12 cellular contexts compared by ENCODE assay signal in the genomic region with DNA sequence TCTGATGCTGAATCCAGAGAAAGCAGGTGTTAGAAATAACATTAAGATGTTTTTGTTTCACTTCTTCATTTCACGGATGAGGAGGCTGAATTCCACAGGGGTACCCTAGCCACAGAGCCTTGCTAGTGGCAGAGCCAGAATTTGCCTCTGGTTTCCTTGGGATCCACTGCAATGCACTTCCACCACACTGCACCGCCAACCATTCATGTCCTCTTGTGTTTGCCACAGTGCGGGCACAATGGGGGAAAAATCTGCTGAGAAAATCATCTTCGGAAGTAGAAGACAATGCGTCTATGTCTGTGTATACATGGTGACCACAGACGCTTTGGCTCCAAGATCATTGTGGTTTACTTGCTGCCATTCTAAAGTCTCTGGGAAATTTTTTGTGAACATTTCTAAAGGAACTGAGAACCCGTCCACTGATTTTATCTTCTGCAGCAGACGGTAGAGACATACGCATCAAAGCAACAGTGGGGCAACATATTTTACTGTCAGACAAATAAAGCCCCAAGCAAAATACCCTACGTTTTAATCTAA. TPM values are rescaled to one million over a fixed set of nuclear protein-coding genes. Genes with fewer than 3 reads are reported as not detected.
DNase-seq lines count a peak whose midpoint lies in the region; ATAC-seq and TF ChIP-seq lines count a peak whose summit lies in the region.
"Had no signal": no experiment of that assay in that cellular context is flagged by ENCODE, and none has a peak within 500 bp of the region (broad histone marks: within the 10 kb centered on the region; RNA-seq: fewer than 3 reads in every experiment).

No MANE protein-coding gene starts in this region.

- ATAC-seq in activated naive CD4-positive, alpha-beta T cell treated with anti-CD3 and anti-CD28 coated beads, Interleukin-2, amount 50 U/mL, for 72 hours: peak; percentile 32 to 80
- ATAC-seq in Right ventricle myocardium superior (ENCODE audit: poor library complexity): no peak

- no peak overlapping the region for H3K4me3 ChIP-seq in sigmoid colon

- no peaks in the 10 kb centered on the region for H3K9me3 ChIP-seq in sigmoid colon

- peaks cover 82% of the 10 kb centered on the region for H3K4me1 Mint-ChIP-seq in activated naive CD4-positive, alpha-beta T cell treated with anti-CD3 and anti-CD28 coated beads for 36 hours (ENCODE audit: low read depth)
- H3K4me1 Mint-ChIP-seq in stimulated activated naive CD8-positive, alpha-beta T cell treated with anti-CD3 and anti-CD28 coated beads, Interleukin-15, Interleukin-2, amounts not matched to agents 100 ng/mL and 50 ng/mL, for 24 hours (ENCODE audit: low read depth): peaks cover 76% of the 10 kb centered on the region

- TF ChIP-seq POLR2A in sigmoid colon (IDR thresholded peaks at IDR 0.05): no peak

- TF ChIP-seq CTCF in sigmoid colon (IDR thresholded peaks at IDR 0.05): no peak

- no peaks in the 10 kb centered on the region for H3K4me1 ChIP-seq in sigmoid colon
- H3K4me1 ChIP-seq: parathyroid adenoma had no signal

- H3K27ac Mint-ChIP-seq in activated naive CD4-positive, alpha-beta T cell treated with anti-CD3 and anti-CD28 coated beads for 36 hours: peak overlapping the region; percentile 76
- peak overlapping the region; percentile 73 to 87 for H3K27ac Mint-ChIP-seq in activated naive CD4-positive, alpha-beta T cell treated with anti-CD3 and anti-CD28 coated beads, Interleukin-2, amount 50 U/mL, for 72 hours
- H3K27ac Mint-ChIP-seq in stimulated activated naive CD8-positive, alpha-beta T cell treated with anti-CD3 and anti-CD28 coated beads, Interleukin-15, Interleukin-2, amounts not matched to agents 100 ng/mL and 50 ng/mL, for 24 hours: peak overlapping the region; percentile 67

- H3K27ac ChIP-seq in sigmoid colon: no peak overlapping the region
- H3K27ac ChIP-seq: parathyroid adenoma had no signal

- no peak for TF ChIP-seq EP300 in sigmoid colon (IDR thresholded peaks at IDR 0.05)

- no peaks in the 10 kb centered on the region for H3K36me3 ChIP-seq in sigmoid colon

- no peaks in the 10 kb centered on the region for H3K27me3 ChIP-seq in sigmoid colon

- peaks cover 68% of the 10 kb centered on the region for H3K36me3 Mint-ChIP-seq in activated naive CD4-positive, alpha-beta T cell treated with anti-CD3 and anti-CD28 coated beads for 36 hours (ENCODE audit: low read depth)
- peaks cover 5 to 58% of the 10 kb centered on the region in 2 donors for H3K36me3 Mint-ChIP-seq in activated naive CD4-positive, alpha-beta T cell treated with anti-CD3 and anti-CD28 coated beads, Interleukin-2, amount 50 U/mL, for 72 hours
- H3K36me3 Mint-ChIP-seq in stimulated activated naive CD8-positive, alpha-beta T cell treated with anti-CD3 and anti-CD28 coated beads, Interleukin-15, Interleukin-2, amounts not matched to agents 100 ng/mL and 50 ng/mL, for 24 hours (ENCODE audit: low read depth): peaks cover 49% of the 10 kb centered on the region

- H3K27me3 Mint-ChIP-seq in activated naive CD4-positive, alpha-beta T cell treated with anti-CD3 and anti-CD28 coated beads for 36 hours (ENCODE audit: low read depth): no peaks in the 10 kb centered on the region
- no peaks in the 10 kb centered on the region for H3K27me3 Mint-ChIP-seq in stimulated activated naive CD8-positive, alpha-beta T cell treated with anti-CD3 and anti-CD28 coated beads, Interleukin-15, Interleukin-2, amounts not matched to agents 100 ng/mL and 50 ng/mL, for 24 hours

- WGBS in sigmoid colon, 2 donors: 50 to 78% methylated on average over 10 of the region's 10 CpGs

- no peak for DNase-seq in activated naive CD4-positive, alpha-beta T cell treated with anti-CD3 and anti-CD28 coated beads for 36 hours
- no peak for DNase-seq in activated naive CD4-positive, alpha-beta T cell treated with anti-CD3 and anti-CD28 coated beads, Interleukin-2, amount 50 U/mL, for 16 hours
- DNase-seq in RPMI7951 (ENCODE audit: low read depth): peak; percentile 55
- no peak for DNase-seq in activated naive CD4-positive, alpha-beta T cell treated with anti-CD3 and anti-CD28 coated beads, Interleukin-2, amount 50 U/mL, for 72 hours (ENCODE audit: low spot score in 2 of 2)
- DNase-seq in sigmoid colon: no peak
- no peak for DNase-seq in DMS79 treated with DMSO at 0.1 percent for 48 hours (lab: John Stamatoyannopoulos, UW)
- DNase-seq in Right ventricle myocardium superior: no peak
- DNase-seq: NCI-H2029, SHP77 had no signal

- peak overlapping the region; percentile 68 for H3K4me3 Mint-ChIP-seq in activated naive CD4-positive, alpha-beta T cell treated with anti-CD3 and anti-CD28 coated beads for 36 hours
- H3K4me3 Mint-ChIP-seq in stimulated activated naive CD8-positive, alpha-beta T cell treated with anti-CD3 and anti-CD28 coated beads, Interleukin-15, Interleukin-2, amounts not matched to agents 100 ng/mL and 50 ng/mL, for 24 hours: peak overlapping the region; percentile 80

- no peaks in the 10 kb centered on the region for H3K9me3 Mint-ChIP-seq in activated naive CD4-positive, alpha-beta T cell treated with anti-CD3 and anti-CD28 coated beads for 36 hours
- no peaks in the 10 kb centered on the region for H3K9me3 Mint-ChIP-seq in activated naive CD4-positive, alpha-beta T cell treated with anti-CD3 and anti-CD28 coated beads, Interleukin-2, amount 50 U/mL, for 72 hours
- no peaks in the 10 kb centered on the region for H3K9me3 Mint-ChIP-seq in stimulated activated naive CD8-positive, alpha-beta T cell treated with anti-CD3 and anti-CD28 coated beads, Interleukin-15, Interleukin-2, amounts not matched to agents 100 ng/mL and 50 ng/mL, for 24 hours

- intact Hi-C loops in activated naive CD4-positive, alpha-beta T cell treated with anti-CD3 and anti-CD28 coated beads for 36 hours (cut with micrococcal nuclease): loop anchor here (1.0 kb wide), 1 partner anchor 37 kb away; no protein-coding TSS in a partner anchor
- intact Hi-C loops in sigmoid colon (cut with DNase I): no loop called here
- intact Hi-C loops in Right ventricle myocardium superior (cut with DNase I): no loop called here

- CTCF ChIA-PET in activated naive CD4-positive, alpha-beta T cell treated with anti-CD3 and anti-CD28 coated beads for 36 hours (lab: Charles Lee): interaction anchor here (0.6 to 1.5 kb wide), 3 partner anchors 32 to 101 kb away, joined by 3 to 5 read pairs (median 4); no protein-coding TSS in a partner anchor

RNA-seq across cellular contexts. Expression of a gene that starts 14.9 kb away (rescaled TPM):
- 100 to 1,000 TPM; 197 to 211 TPM for total RNA-seq in activated naive CD4-positive, alpha-beta T cell treated with anti-CD3 and anti-CD28 coated beads for 36 hours
- not detected in 2 replicates for total RNA-seq in RPMI7951 (2014; rRNA removed; shearing (Covaris generic))
- 100 to 1,000 TPM in 1 of 2 donors, 10 to 100 TPM in 1; 54.4 to 117 TPM for total RNA-seq in activated naive CD4-positive, alpha-beta T cell treated with anti-CD3 and anti-CD28 coated beads, Interleukin-2, amount 50 U/mL, for 72 hours
- total RNA-seq in sigmoid colon (under 1 TPM in 1 of 4 donors, not detected in 3; 0.27 TPM), Right ventricle myocardium superior (not detected)
- 1 to 10 TPM in 1 of 3 donors, not detected in 2; 6.4 TPM for polyA plus RNA-seq in sigmoid colon
- total RNA-seq: epithelial cell of proximal tubule had no signal

Comparison
In these comparisons a context has a peak if more than half of its experiments do, and no peak if none do; other contexts are left out.
1. RNA of a gene that starts 14.9 kb away (total RNA-seq): 197 to 211 TPM in activated naive CD4-positive, alpha-beta T cell treated with anti-CD3 and anti-CD28 coated beads for 36 hours and 54.4 to 117 TPM in activated naive CD4-positive, alpha-beta T cell treated with anti-CD3 and anti-CD28 coated beads, Interleukin-2, amount 50 U/mL, for 72 hours; not detected in Right ventricle myocardium superior (single experiment), not detected in RPMI7951 and 0.27 TPM in sigmoid colon; every median in the first group is over 10 times any median in the second.
2. Peak in every context shown above with its lines, with median percentiles within 50 percentile points of each other: H3K27ac Mint-ChIP-seq.